8 cellular contexts compared by ENCODE assay signal in the genomic region with DNA sequence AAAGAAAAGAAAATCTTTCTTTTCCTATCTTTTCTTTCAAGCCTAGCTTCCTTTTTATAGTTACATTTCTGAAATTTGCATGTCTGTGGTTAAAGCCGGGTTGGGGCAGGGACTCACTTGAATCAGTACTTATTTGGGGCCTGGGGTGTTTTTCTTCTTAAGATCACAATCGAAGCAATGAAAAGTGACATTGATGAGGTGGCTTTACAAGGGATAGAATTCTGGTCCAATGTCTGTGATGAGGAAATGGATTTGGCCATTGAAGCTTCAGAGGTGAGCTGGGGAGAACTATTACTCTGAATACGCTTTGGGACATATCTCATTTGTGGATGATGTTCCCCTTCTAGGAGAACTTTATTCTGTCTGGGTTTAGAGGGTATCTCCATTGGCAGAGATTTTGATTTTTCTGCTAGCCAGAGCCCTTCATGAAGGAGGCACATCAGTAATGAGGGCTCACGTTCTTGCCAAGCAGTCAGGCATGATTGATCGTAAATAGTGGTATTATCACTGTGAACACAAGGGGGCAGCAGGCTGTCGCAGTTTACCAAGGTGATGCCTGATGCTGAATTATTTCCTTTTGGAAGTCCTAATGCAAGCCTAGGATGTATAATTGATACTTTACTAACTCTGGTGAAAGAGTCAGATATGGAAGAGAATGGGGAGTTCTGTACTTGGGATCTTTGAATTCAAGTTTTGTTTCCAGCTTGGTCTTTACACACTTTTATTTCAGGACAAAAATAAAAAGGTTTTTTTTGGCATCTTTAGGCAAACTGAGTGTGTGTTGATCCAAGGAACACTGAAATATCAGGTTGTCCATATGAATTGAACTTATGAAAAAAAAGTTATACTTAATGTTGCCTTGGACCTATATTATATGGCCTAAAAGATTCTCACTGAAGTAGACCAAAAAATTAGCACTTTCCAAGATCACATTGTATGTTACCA. TPM values are rescaled to one million over a fixed set of nuclear protein-coding genes. Genes with fewer than 3 reads are reported as not detected.
DNase-seq lines count a peak whose midpoint lies in the region; ATAC-seq and TF ChIP-seq lines count a peak whose summit lies in the region.

No MANE protein-coding gene starts in this region.

- peaks cover 0 to 99% (median 83%) of the 10 kb centered on the region in 9 donors for H3K36me3 ChIP-seq in heart right ventricle

- peaks cover 39% of the 10 kb centered on the region for H3K4me1 Mint-ChIP-seq in activated naive CD8-positive, alpha-beta T cell (ENCODE audit: low read depth)

- H3K4me3 ChIP-seq in heart right ventricle: no peak overlapping the region

- intact Hi-C loops in heart right ventricle (cut with DNase I): loop anchor here in 4 of 10 donors (5.0 to 10.0 kb wide), 3 partner anchors 131 to 141 kb away; no protein-coding TSS in a partner anchor

- H3K36me3 Mint-ChIP-seq in activated naive CD8-positive, alpha-beta T cell: peaks cover 10% of the 10 kb centered on the region

- H3K27me3 Mint-ChIP-seq in activated naive CD8-positive, alpha-beta T cell: no peaks in the 10 kb centered on the region

- ATAC-seq in heart right ventricle: peak; percentile 39 to 86 (median 74)
- ATAC-seq in GM21381 (IDR thresholded peaks at IDR 0.05; ENCODE audit: unreplicated experiment): no peak
- no peak for ATAC-seq in HG02852 (IDR thresholded peaks at IDR 0.05; ENCODE audit: unreplicated experiment)

- no peaks in the 10 kb centered on the region for H3K9me3 ChIP-seq in heart right ventricle

- no peak overlapping the region for H3K4me3 Mint-ChIP-seq in activated naive CD8-positive, alpha-beta T cell

- H3K27me3 ChIP-seq in heart right ventricle: no peaks in the 10 kb centered on the region

- no peaks in the 10 kb centered on the region for H3K9me3 Mint-ChIP-seq in activated naive CD8-positive, alpha-beta T cell (ENCODE audit: low read depth)

- H3K27ac Mint-ChIP-seq in activated naive CD8-positive, alpha-beta T cell: peak overlapping the region; percentile 64

- DNase-seq in GM03348 (ENCODE audit: low spot score) (peak; percentile 50), MV-4-11 (lab: John Stamatoyannopoulos, UW) (peak; percentile 37), SKM-1 (lab: John Stamatoyannopoulos, UW; ENCODE audit: unreplicated experiment) (peak; percentile 24), heart right ventricle (peak in 1 of 2 donors; percentile 47), retina (peak; percentile 78)

- 45 to 50% methylated on average over 6 of the region's 6 CpGs for WGBS in heart right ventricle, 2 donors

- H3K27ac ChIP-seq in heart right ventricle: peak overlapping the region in 1 of 10 donors; percentile 41

- peak; percentile 56 to 85 (median 79) for TF ChIP-seq CTCF in heart right ventricle (IDR thresholded peaks at IDR 0.05)

- peaks cover 0 to 17% (median 0%) of the 10 kb centered on the region in 9 donors for H3K4me1 ChIP-seq in heart right ventricle

RNA-seq across cellular contexts. Expression of a gene that starts 14.6 kb away (rescaled TPM):
- total RNA-seq in heart right ventricle: 100 to 1,000 TPM; 167 to 236 (median 190) TPM
- 10 to 100 TPM; 30.6 to 66.4 TPM for polyA plus RNA-seq in heart right ventricle

RNA-seq across cellular contexts. Expression of a gene that starts 29.7 kb away (rescaled TPM):
- 10 to 100 TPM in 9 of 10 donors, 1 to 10 TPM in 1; 8.4 to 19.9 (median 12.6) TPM for total RNA-seq in heart right ventricle
- 10 to 100 TPM in 1 of 2 donors, 1 to 10 TPM in 1; 9.9 to 27.9 TPM for polyA plus RNA-seq in heart right ventricle

Comparison
In these comparisons a context has a peak if more than half of its experiments do, and no peak if none do; other contexts are left out.
1. ATAC-seq: peak in heart right ventricle (8 of 8); none in GM21381 (single experiment) and HG02852 (single experiment).